ENCODE assay signal across 8 cellular contexts in the genomic region with DNA sequence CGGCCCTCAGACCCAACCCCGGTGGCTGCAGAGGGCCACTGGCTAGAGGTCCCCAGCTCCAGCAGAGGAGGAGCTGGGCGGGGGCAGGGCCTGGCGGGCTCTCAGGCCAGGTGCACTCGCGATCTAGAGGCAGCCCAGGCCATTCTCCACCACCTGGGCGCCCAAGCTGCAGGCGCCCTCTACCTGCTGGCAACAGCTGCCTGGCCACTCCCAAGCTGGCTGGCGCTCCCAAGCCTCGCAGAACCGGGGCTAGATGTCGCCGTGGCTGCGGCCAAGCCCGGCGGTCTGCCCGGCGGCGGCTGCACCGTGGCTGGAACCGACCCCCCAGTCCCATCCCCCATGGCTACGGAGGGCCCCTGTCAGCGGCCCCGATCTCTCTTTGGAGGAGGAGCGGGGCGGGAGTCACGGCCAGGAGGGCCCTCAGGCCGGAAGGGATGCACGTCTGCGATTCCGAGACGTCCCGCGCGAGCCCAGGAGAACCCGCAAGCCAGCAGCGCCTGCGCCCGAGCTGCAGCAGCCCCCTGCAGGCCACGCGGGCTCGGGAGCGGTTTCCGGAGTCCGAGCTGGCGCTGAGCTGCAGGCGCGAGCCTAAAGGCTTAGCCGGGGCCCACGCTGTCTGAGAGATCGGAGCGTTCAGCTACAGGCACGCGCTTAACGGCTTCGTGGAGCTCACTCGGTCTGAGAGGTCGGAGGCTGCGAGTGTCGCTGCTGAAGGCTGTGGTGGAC. TPM values are rescaled to one million over a fixed set of nuclear protein-coding genes. Genes with fewer than 3 reads are reported as not detected.
A peak's percentile ranks its signal among the peaks of the same experiment; 100 is the strongest.
DNase-seq lines count a peak whose midpoint lies in the region; ATAC-seq and TF ChIP-seq lines count a peak whose summit lies in the region.

No MANE protein-coding gene starts in this region.

- H3K27me3 Mint-ChIP-seq in T-helper 1 cell treated with Interleukin-12 subunit alpha and Interleukin-12 subunit beta and Interleukin-4 antibody, amounts not matched to agents 30 μg/mL and 1 μg/mL, for 36 hours (ENCODE audit: low read depth), result peaks cover 62% of the 10 kb centered on the region

- in situ Hi-C loops in brain microvascular endothelial cell (cut with HindIII; ENCODE audit: low pct_ligation_motif_present, low sequenced_read_pairs), result loop anchor here (25.0 kb wide), 1 partner anchor 97 kb away; no protein-coding TSS in a partner anchor

- no peaks in the 10 kb centered on the region; the same call in 1 of the 2 replicates for H3K4me1 ChIP-seq in iPS-20b (ENCODE audit: insufficient read depth, low read length)

- peaks cover 5% of the 10 kb centered on the region for H3K4me1 Mint-ChIP-seq in T-helper 1 cell treated with Interleukin-12 subunit alpha and Interleukin-12 subunit beta and Interleukin-4 antibody, amounts not matched to agents 30 μg/mL and 1 μg/mL, for 36 hours (ENCODE audit: low read depth)

- no peak overlapping the region for H3K27ac Mint-ChIP-seq in T-helper 1 cell treated with Interleukin-12 subunit alpha and Interleukin-12 subunit beta and Interleukin-4 antibody, amounts not matched to agents 30 μg/mL and 1 μg/mL, for 36 hours

- H3K36me3 Mint-ChIP-seq in T-helper 1 cell treated with Interleukin-12 subunit alpha and Interleukin-12 subunit beta and Interleukin-4 antibody, amounts not matched to agents 30 μg/mL and 1 μg/mL, for 36 hours (ENCODE audit: low read depth), result peaks cover 1% of the 10 kb centered on the region

- DNase-seq in ELF-1 (ENCODE audit: low read depth, low spot score) (peak; percentile 83), brain microvascular endothelial cell (peak; percentile 53), mesenteric fat pad (ENCODE audit: low spot score) (no peak)

- peak overlapping the region; percentile 87 for H3K4me3 Mint-ChIP-seq in T-helper 1 cell treated with Interleukin-12 subunit alpha and Interleukin-12 subunit beta and Interleukin-4 antibody, amounts not matched to agents 30 μg/mL and 1 μg/mL, for 36 hours

- H3K9ac ChIP-seq in iPS-20b (ENCODE audit: low read depth, low read length), result no peak overlapping the region

- H3K9me3 ChIP-seq in iPS-20b (ENCODE audit: insufficient read depth, low read depth, low read length), result no peaks in the 10 kb centered on the region

- H3K27ac ChIP-seq in brain microvascular endothelial cell, result no peak overlapping the region
- H3K27ac ChIP-seq in iPS-20b (ENCODE audit: low read length), result no peak overlapping the region
- no peak overlapping the region for H3K27ac ChIP-seq in skin epidermis

- TF ChIP-seq CTCF in LNCAP (IDR thresholded peaks at IDR 0.05), result peak; percentile 40; the same call in 1 of the 2 replicates
- peak; percentile 48 for TF ChIP-seq CTCF in brain microvascular endothelial cell (IDR thresholded peaks at IDR 0.05; ENCODE audit: low read depth, low read length, missing control alignments)

- no peaks in the 10 kb centered on the region for H3K9me3 Mint-ChIP-seq in T-helper 1 cell treated with Interleukin-12 subunit alpha and Interleukin-12 subunit beta and Interleukin-4 antibody, amounts not matched to agents 30 μg/mL and 1 μg/mL, for 36 hours

- H3K27me3 ChIP-seq in brain microvascular endothelial cell (replicated peaks), result peaks cover 62% of the 10 kb centered on the region
- H3K27me3 ChIP-seq in iPS-20b (ENCODE audit: insufficient read depth, low read length), result peaks cover 100% of the 10 kb centered on the region

- H3K4me3 ChIP-seq in brain microvascular endothelial cell (ENCODE audit: low read depth, low read length), result peak overlapping the region; percentile 26
- H3K4me3 ChIP-seq in iPS-20b (ENCODE audit: low read length), result peak overlapping the region; percentile 58; the same call in 1 of the 2 replicates
- H3K4me3 ChIP-seq in skin epidermis, result peak overlapping the region in 6 of 7 experiments; percentile 18 to 40 (median 26)

- ATAC-seq in GM18519 (IDR thresholded peaks at IDR 0.05; ENCODE audit: low FRiP score, unreplicated experiment), result no peak

- H3K36me3 ChIP-seq in brain microvascular endothelial cell (replicated peaks), result no peaks in the 10 kb centered on the region
- no peaks in the 10 kb centered on the region for H3K36me3 ChIP-seq in iPS-20b (ENCODE audit: insufficient read depth, low read depth, low read length)

RNA-seq across cellular contexts. Expression of a gene that starts 44.3 kb away (rescaled TPM):
- total RNA-seq in mesenteric fat pad, result 34.8 TPM
